Comparison of ENCODE assay signal across 19 cellular contexts in genomic region chr1:164155337-164155850, GRCh38.
"Had no signal": no experiment of that assay in that cellular context is flagged by ENCODE, and none has a peak within 500 bp of the region (broad histone marks: within the 10 kb centered on the region; RNA-seq: fewer than 3 reads in every experiment).

No MANE protein-coding gene starts in this region.

- H3K4me2 ChIP-seq: smooth muscle cell had no signal

- H3K27me3 Mint-ChIP-seq: activated CD8-positive, alpha-beta memory T cell treated with anti-CD3 and anti-CD28 coated beads, Interleukin-2, amount 10 ng/mL, durations not matched to agents 7 days and 5 days; activated T-cell treated with anti-CD3 and anti-CD28 coated beads, Interleukin-2, amount 50 U/mL, for 24 hours; brain had no signal

- H3K4me1 Mint-ChIP-seq: activated CD8-positive, alpha-beta memory T cell treated with anti-CD3 and anti-CD28 coated beads, Interleukin-2, amount 10 ng/mL, durations not matched to agents 7 days and 5 days; stimulated activated effector memory CD8-positive, alpha-beta T cell treated with anti-CD3 and anti-CD28 coated beads, Interleukin-12 subunit alpha, Interleukin-12 subunit beta, amount 100 ng/mL, for 72 hours had no signal

- H3K27ac Mint-ChIP-seq: activated CD8-positive, alpha-beta memory T cell treated with anti-CD3 and anti-CD28 coated beads, Interleukin-2, amount 10 ng/mL, durations not matched to agents 7 days and 5 days; activated naive CD4-positive, alpha-beta T cell treated with anti-CD3 and anti-CD28 coated beads, Interleukin-2, amount 50 U/mL, for 72 hours; activated T-cell treated with anti-CD3 and anti-CD28 coated beads, Interleukin-2, amount 50 U/mL, for 24 hours; brain; endodermal cell; stimulated activated effector memory CD8-positive, alpha-beta T cell treated with anti-CD3 and anti-CD28 coated beads, Interleukin-12 subunit alpha, Interleukin-12 subunit beta, amount 100 ng/mL, for 72 hours; T-helper 2 cell treated with Interferon-gamma antibody and Interleukin-4, amounts not matched to agents 5 μg/mL and 100 μg/mL, for 36 hours had no signal

- H3K27ac ChIP-seq: esophagus muscularis mucosa, foreskin keratinocyte, parathyroid adenoma, tibial nerve had no signal

- H3K4me1 ChIP-seq: esophagus muscularis mucosa, foreskin keratinocyte, parathyroid adenoma, tibial nerve had no signal

- DNase-seq: activated CD4-positive, alpha-beta T cell treated with anti-CD3 and anti-CD28 coated beads, Interleukin-2, amount 50 U/mL, for 48 hours; activated CD4-positive, CD25-positive, alpha-beta regulatory T cell treated with anti-CD3 and anti-CD28 coated beads, Interleukin-2, amount 50 U/mL, for 72 hours; activated CD8-positive, alpha-beta memory T cell treated with anti-CD3 and anti-CD28 coated beads, Interleukin-2, amount 10 ng/mL, durations not matched to agents 7 days and 5 days; activated effector memory CD4-positive, alpha-beta T cell treated with anti-CD3 and anti-CD28 coated beads, Interleukin-2, amount 50 U/mL, for 16 hours; activated T-cell treated with anti-CD3 and anti-CD28 coated beads, Interleukin-2, amount 50 U/mL, for 24 hours; amygdala; endodermal cell; foreskin keratinocyte; kidney; right cardiac atrium had no signal

- H3K36me3 Mint-ChIP-seq: activated CD8-positive, alpha-beta memory T cell treated with anti-CD3 and anti-CD28 coated beads, Interleukin-2, amount 10 ng/mL, durations not matched to agents 7 days and 5 days; brain; stimulated activated effector memory CD8-positive, alpha-beta T cell treated with anti-CD3 and anti-CD28 coated beads, Interleukin-12 subunit alpha, Interleukin-12 subunit beta, amount 100 ng/mL, for 72 hours had no signal

- H3K79me2 ChIP-seq: parathyroid adenoma had no signal

- H3K27me3 ChIP-seq: esophagus muscularis mucosa, foreskin keratinocyte, tibial nerve had no signal

- H3K36me3 ChIP-seq: esophagus muscularis mucosa, tibial nerve had no signal

- H2AFZ ChIP-seq: parathyroid adenoma had no signal

- H3K4me3 Mint-ChIP-seq: activated CD8-positive, alpha-beta memory T cell treated with anti-CD3 and anti-CD28 coated beads, Interleukin-2, amount 10 ng/mL, durations not matched to agents 7 days and 5 days; activated T-cell treated with anti-CD3 and anti-CD28 coated beads, Interleukin-2, amount 50 U/mL, for 24 hours; brain; endodermal cell; neural crest cell; stimulated activated effector memory CD8-positive, alpha-beta T cell treated with anti-CD3 and anti-CD28 coated beads, Interleukin-12 subunit alpha, Interleukin-12 subunit beta, amount 100 ng/mL, for 72 hours; T-helper 2 cell treated with Interferon-gamma antibody and Interleukin-4, amounts not matched to agents 5 μg/mL and 100 μg/mL, for 36 hours had no signal

- H3K4me3 ChIP-seq: esophagus muscularis mucosa, smooth muscle cell, tibial nerve had no signal
